ENCODE assay signal across 13 cellular contexts in the genomic region with DNA sequence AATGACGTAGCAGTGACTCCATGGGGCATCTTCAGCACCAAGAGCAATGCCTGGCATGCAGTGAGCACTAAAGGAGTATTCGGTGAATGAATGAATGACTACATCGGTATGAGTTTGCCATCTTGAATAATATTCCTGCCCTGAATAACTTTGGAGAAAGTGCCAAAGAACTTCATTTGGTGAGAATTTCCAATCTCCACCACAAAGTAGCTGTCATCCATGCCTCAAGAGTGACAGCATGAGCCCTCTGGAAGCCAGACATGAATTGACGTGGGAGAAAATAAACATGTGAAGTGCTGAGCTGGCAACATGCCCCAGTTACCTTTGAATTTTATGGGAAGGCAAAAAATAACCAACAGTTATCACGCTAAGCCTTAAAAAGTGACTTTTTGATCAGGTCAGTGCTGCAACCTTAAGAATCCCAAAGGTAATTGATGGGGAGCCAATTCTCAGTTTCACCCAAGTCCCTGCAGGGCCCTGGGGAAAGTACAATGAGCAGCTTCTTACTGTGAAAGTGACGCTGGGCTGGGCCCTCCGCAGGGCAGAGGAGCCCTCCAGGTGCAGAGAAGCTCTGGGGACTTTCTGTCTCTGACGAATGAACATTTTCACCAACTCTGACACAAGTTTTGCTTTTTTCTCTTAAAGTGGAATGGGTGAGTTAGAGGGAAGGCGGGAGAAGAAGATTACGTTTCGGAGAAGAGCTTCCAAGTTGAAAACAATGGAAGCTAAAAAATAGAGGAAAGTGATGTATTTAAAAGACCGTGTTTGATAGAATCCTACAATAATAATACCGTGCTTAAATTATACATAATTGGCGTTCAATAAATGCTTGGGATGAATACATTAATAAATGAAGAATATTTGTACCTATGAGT. TPM values are rescaled to one million over a fixed set of nuclear protein-coding genes. Genes with fewer than 3 reads are reported as not detected.
DNase-seq lines count a peak whose midpoint lies in the region; ATAC-seq, FAIRE-seq and TF ChIP-seq lines count a peak whose summit lies in the region.
"Had no signal": no experiment of that assay in that cellular context is flagged by ENCODE, and none has a peak within 500 bp of the region (broad histone marks: within the 10 kb centered on the region; RNA-seq: fewer than 3 reads in every experiment).

No MANE protein-coding gene starts in this region.

- TF ChIP-seq POLR2A in HepG2 (IDR thresholded peaks at IDR 0.05; ENCODE audit: insufficient read depth in 1 of 2, low read depth in 2 of 2, low read length in 2 of 2): no peak
- no peak for TF ChIP-seq POLR2A in right lobe of liver (IDR thresholded peaks at IDR 0.05)
- TF ChIP-seq POLR2A in testis (IDR thresholded peaks at IDR 0.05): no peak

- H3K27ac ChIP-seq in HepG2 (ENCODE audit: extremely low read length, insufficient read depth, low read length): no peak overlapping the region
- H3K27ac ChIP-seq in right lobe of liver: no peak overlapping the region
- no peak overlapping the region for H3K27ac ChIP-seq in testis

- TF ChIP-seq RAD21 in HepG2 (CRISPR knock-in tag; IDR thresholded peaks at IDR 0.05): no peak

- intact Hi-C loops in HepG2 (cut with micrococcal nuclease; ENCODE audit: unreplicated experiment) (no loop called here), right lobe of liver (cut with DNase I) (no loop called here), testis (cut with DNase I; ENCODE audit: low total_unique reads) (no loop called here)

- DNase-seq in HepG2 (ENCODE audit: low spot score): no peak
- no peak for DNase-seq in right lobe of liver
- no peak for DNase-seq in amygdala (lab: John Stamatoyannopoulos, UW)
- no peak for DNase-seq in testis
- DNase-seq in NCI-H82 treated with DMSO at 0.1 percent for 48 hours (lab: John Stamatoyannopoulos, UW; ENCODE audit: unreplicated experiment): no peak
- DNase-seq in amniotic stem cell (lab: John Stamatoyannopoulos, UW): no peak
- DNase-seq: cortex of kidney, GDM1, NCI-H774, small intestine had no signal

- no peak overlapping the region for H2AFZ ChIP-seq in HepG2 (ENCODE audit: low read length)

- H3K9ac ChIP-seq in HepG2 (ENCODE audit: insufficient read depth, low read depth, low read length): no peak overlapping the region

- no peaks in the 10 kb centered on the region for H3K9me3 ChIP-seq in HepG2 (ENCODE audit: low read length)
- no peaks in the 10 kb centered on the region for H3K9me3 ChIP-seq in right lobe of liver
- no peaks in the 10 kb centered on the region for H3K9me3 ChIP-seq in testis

- no peak for TF ChIP-seq CTCF in HepG2 (CRISPR knock-in tag; IDR thresholded peaks at IDR 0.05)
- TF ChIP-seq CTCF in right lobe of liver (IDR thresholded peaks at IDR 0.05): no peak
- TF ChIP-seq CTCF in testis (IDR thresholded peaks at IDR 0.05): no peak

- H3K4me2 ChIP-seq in HepG2 (ENCODE audit: low read depth, low read length): no peak overlapping the region

- WGBS in HepG2 (ENCODE audit: low lambda C conversion rate): 55% methylated on average over 14 of the region's 14 CpGs
- whole genome bisulfite sequencing in right lobe of liver (ENCODE audit: insufficient coverage, low coverage, low lambda C conversion rate, missing lambda C conversion rate): 71% methylated on average over 11 of the region's 14 CpGs
- 86 to 91% methylated on average over 14 of the region's 14 CpGs for WGBS in testis, 2 donors

- H3K4me3 ChIP-seq in HepG2 (replicated peaks in 1 of 3; ENCODE audit: insufficient read depth in 1 of 3, low read depth in 2 of 3, low read length in 3 of 3) (no peak overlapping the region), right lobe of liver (no peak overlapping the region), testis (no peak overlapping the region)

- CTCF ChIA-PET in HepG2 (lab: Yijun Ruan, JAX; ENCODE audit: low intra/inter-chr PET ratio, low total read pairs): no interaction called here

- H3K36me3 ChIP-seq in HepG2 (replicated peaks in 1 of 2; ENCODE audit: control insufficient read depth in 1 of 2, insufficient read depth in 2 of 2, low read length in 2 of 2) (no peaks in the 10 kb centered on the region), right lobe of liver (no peaks in the 10 kb centered on the region), testis (ENCODE audit: low read depth, missing control alignments) (no peaks in the 10 kb centered on the region)

- H3K27me3 ChIP-seq in HepG2 (ENCODE audit: control insufficient read depth in 1 of 2, insufficient read depth in 2 of 2, low read length in 2 of 2) (peaks cover 3 to 58% of the 10 kb centered on the region in 2 experiments; a peak in 4 of 5 replicates), right lobe of liver (no peaks in the 10 kb centered on the region), testis (no peaks in the 10 kb centered on the region)

- FAIRE-seq in HepG2 (lab: Jason Lieb, UNC): no peak
- FAIRE-seq: small intestine had no signal

- no TSS peak for BruUV-seq in HepG2 (replicated peaks; lab: Mats Ljungman, UMichigan)

- no peaks in the 10 kb centered on the region for H3K79me2 ChIP-seq in HepG2 (ENCODE audit: insufficient read depth, low read length)

- in situ Hi-C loops in HepG2 (cut with HindIII; ENCODE audit: extremely low pct_ligation_motif_present, low pct_unique_long_range_greater_than_20kb): no loop called here

- H3K4me1 ChIP-seq in HepG2 (ENCODE audit: insufficient read depth, low read length) (no peaks in the 10 kb centered on the region), right lobe of liver (no peaks in the 10 kb centered on the region), testis (no peaks in the 10 kb centered on the region)

- TF ChIP-seq EP300 in HepG2 (IDR thresholded peaks at IDR 0.05; ENCODE audit: low read depth in 2 of 2, low read length in 2 of 2) (no peak), HepG2 (CRISPR knock-in tag; IDR thresholded peaks at IDR 0.05; ENCODE audit: borderline replicate concordance) (no peak)

- H4K20me1 ChIP-seq in HepG2 (ENCODE audit: insufficient read depth, low read length): no peaks in the 10 kb centered on the region

- POLR2A ChIA-PET in HepG2 (lab: Yijun Ruan, JAX): no interaction called here

- ATAC-seq in HepG2: no peak
- ATAC-seq in right lobe of liver: no peak
- peak; percentile 98 for ATAC-seq in HG02588 (IDR thresholded peaks at IDR 0.05; ENCODE audit: unreplicated experiment)
- peak; percentile 95 for ATAC-seq in HG03442 (IDR thresholded peaks at IDR 0.05; ENCODE audit: unreplicated experiment)
- ATAC-seq: stimulated activated effector memory CD8-positive, alpha-beta T cell treated with anti-CD3 and anti-CD28 coated beads, Interleukin-12 subunit alpha, Interleukin-12 subunit beta, amount 100 ng/mL, for 72 hours had no signal

TF ChIP-seq in HepG2, 621 proteins besides CTCF, POLR2A, EP300 and RAD21:
- peak; percentile 16 to 36; a peak in 1 of 4 replicates for TF ChIP-seq MAFK (conservative IDR thresholded peaks at IDR 0.05 in 1 of 2, IDR thresholded peaks at IDR 0.05 in 1 of 2; ENCODE audit: low read length in 2 of 2)
- TF ChIP-seq, protein P1, sequence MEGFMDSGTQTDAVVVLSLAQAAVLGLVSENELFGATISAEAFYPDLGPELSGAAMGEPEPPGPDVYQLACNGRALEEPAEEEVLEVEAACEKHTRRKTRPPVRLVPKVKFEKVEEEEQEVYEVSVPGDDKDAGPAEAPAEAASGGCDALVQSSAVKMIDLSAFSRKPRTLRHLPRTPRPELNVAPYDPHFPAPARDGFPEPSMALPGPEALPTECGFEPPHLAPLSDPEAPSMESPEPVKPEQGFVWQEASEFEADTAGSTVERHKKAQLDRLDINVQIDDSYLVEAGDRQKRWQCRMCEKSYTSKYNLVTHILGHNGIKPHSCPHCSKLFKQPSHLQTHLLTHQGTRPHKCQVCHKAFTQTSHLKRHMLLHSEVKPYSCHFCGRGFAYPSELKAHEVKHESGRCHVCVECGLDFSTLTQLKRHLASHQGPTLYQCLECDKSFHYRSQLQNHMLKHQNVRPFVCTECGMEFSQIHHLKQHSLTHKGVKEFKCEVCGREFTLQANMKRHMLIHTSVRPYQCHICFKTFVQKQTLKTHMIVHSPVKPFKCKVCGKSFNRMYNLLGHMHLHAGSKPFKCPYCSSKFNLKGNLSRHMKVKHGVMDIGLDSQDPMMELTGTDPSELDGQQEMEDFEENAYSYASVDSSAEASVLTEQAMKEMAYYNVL (CRISPR knock-in tag; IDR thresholded peaks at IDR 0.05; ENCODE audit: borderline replicate concordance): no peak

RNA-seq across cellular contexts. Expression of a gene that starts 21.9 kb away (rescaled TPM):
- total RNA-seq in HepG2 (2016; rRNA removed; fragmentation: Illumina TruSeq; extraction: Trizol) (3.6 and 5.0 TPM in 2 replicates), right lobe of liver (10 to 100 TPM in 5 of 6 experiments, 1 to 10 TPM in 1; 3.7 to 77.2 (median 15.1) TPM), testis (1 to 10 TPM; 3.2 to 4.6 TPM)
- total RNA-seq in HepG2 (2016; cell fraction: cytosol; rRNA removed; fragmentation: Illumina TruSeq; extraction: Trizol; ENCODE audit: low read depth): 1.9 and 2.6 TPM in 2 replicates
- 3.0 and 5.9 TPM in 2 replicates for total RNA-seq in HepG2 (2016; cell fraction: insoluble cytoplasmic fraction; rRNA removed; fragmentation: Illumina TruSeq; extraction: Trizol)
- total RNA-seq in HepG2 (2016; cell fraction: membrane; rRNA removed; fragmentation: Illumina TruSeq; extraction: Trizol): 3.1 and 3.3 TPM in 2 replicates
- total RNA-seq in HepG2 (2016; cell fraction: nucleus; rRNA removed; fragmentation: Illumina TruSeq; extraction: Trizol): 8.8 and 10.0 TPM in 2 replicates
- polyA plus RNA-seq in HepG2 (2011; rRNA removed) (13.0 and 16.4 TPM in 2 replicates), testis (ENCODE audit: insufficient read depth, low read depth, low replicate concordance) (9.0 TPM)
- 8.2 and 12.1 TPM in 2 replicates for polyA plus RNA-seq in HepG2 (2011; cell fraction: cytosol; rRNA removed)
- polyA plus RNA-seq in HepG2 (2011; cell fraction: nucleus; rRNA removed): 25.9 and 26.8 TPM in 2 replicates
- polyA plus RNA-seq in HepG2 (2012): 11.7 and 51.2 TPM in 2 replicates
- 1.0 and 1.1 TPM in 2 replicates for polyA plus RNA-seq in HepG2 (2016; cell fraction: cytosol; fragmentation: Illumina TruSeq; extraction: Trizol; ENCODE audit: low read depth)
- polyA plus RNA-seq in HepG2 (2016; cell fraction: insoluble cytoplasmic fraction; fragmentation: Illumina TruSeq; extraction: Trizol; ENCODE audit: low read depth): 4.8 and 6.8 TPM in 2 replicates
- 1.8 and 2.5 TPM in 2 replicates for polyA plus RNA-seq in HepG2 (2016; cell fraction: membrane; fragmentation: Illumina TruSeq; extraction: Trizol; ENCODE audit: low read depth)
- polyA plus RNA-seq in HepG2 (2016; cell fraction: nucleus; fragmentation: Illumina TruSeq; extraction: Trizol; ENCODE audit: insufficient read depth, low read depth): 13.0 and 17.6 TPM in 2 replicates
- polyA minus RNA-seq in HepG2 (2011; rRNA and poly(A)+ RNA removed; ENCODE audit: low replicate concordance): 17.2 and 17.6 TPM in 2 replicates
- 5.8 and 9.3 TPM in 2 replicates for polyA minus RNA-seq in HepG2 (2011; cell fraction: cytosol; rRNA and poly(A)+ RNA removed)
- 30.1 and 52.5 TPM in 2 replicates for polyA minus RNA-seq in HepG2 (2011; cell fraction: nucleus; rRNA and poly(A)+ RNA removed)

Comparison
In these comparisons a context has a peak if more than half of its experiments do, and no peak if none do; other contexts are left out.
1. ATAC-seq: peak in HG02588 (single experiment) and HG03442 (single experiment); none in HepG2 (single experiment) and right lobe of liver (0 of 4).